In the genomic region with DNA sequence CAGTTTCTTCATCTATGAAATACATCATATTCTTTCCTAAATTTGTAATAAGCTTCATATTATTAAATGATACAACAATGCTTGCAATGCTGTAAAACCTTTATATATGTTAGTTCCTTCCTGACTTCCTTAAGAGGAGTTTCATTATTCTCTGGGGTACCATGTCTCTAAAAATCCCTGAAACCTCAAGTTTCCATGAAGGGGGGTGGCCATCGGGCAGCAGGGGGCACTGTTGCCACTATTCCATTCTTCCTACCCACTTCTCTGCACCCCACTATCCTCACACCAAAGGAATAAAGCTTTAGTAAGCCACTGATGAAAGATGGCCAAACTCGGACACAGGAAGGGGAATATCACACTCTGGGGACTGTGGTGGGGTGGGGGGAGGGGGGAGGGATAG, we compare ENCODE assay signal across 13 cellular contexts. TPM values are rescaled to one million over a fixed set of nuclear protein-coding genes. Genes with fewer than 3 reads are reported as not detected.
DNase-seq lines count a peak whose midpoint lies in the region; ATAC-seq and TF ChIP-seq lines count a peak whose summit lies in the region.
"Had no signal": no experiment of that assay in that cellular context is flagged by ENCODE, and none has a peak within 500 bp of the region (broad histone marks: within the 10 kb centered on the region; RNA-seq: fewer than 3 reads in every experiment).

No MANE protein-coding gene starts in this region.

- H3K36me3 ChIP-seq in GM23248 (ENCODE audit: low read depth) (no peaks in the 10 kb centered on the region), RWPE2 (ENCODE audit: low read depth) (no peaks in the 10 kb centered on the region)

- no peak overlapping the region for H3K4me3 Mint-ChIP-seq in CD14-positive monocyte
- H3K4me3 Mint-ChIP-seq: activated T-helper 17 cell treated with anti-CD3 and anti-CD28 coated beads, Interleukin-2, amount 50 U/mL, for 72 hours had no signal

- H3K27ac ChIP-seq in GM23248 (no peak overlapping the region), RWPE2 (ENCODE audit: poor library complexity, severe bottlenecking) (no peak overlapping the region)

- H3K4me1 Mint-ChIP-seq in CD14-positive monocyte: no peaks in the 10 kb centered on the region
- H3K4me1 Mint-ChIP-seq: activated T-helper 17 cell treated with anti-CD3 and anti-CD28 coated beads, Interleukin-2, amount 50 U/mL, for 72 hours had no signal

- H3K27me3 ChIP-seq in GM23248 (replicated peaks; ENCODE audit: insufficient read depth) (peaks cover 7% of the 10 kb centered on the region; the same call in 1 of the 2 replicates), RWPE2 (ENCODE audit: insufficient read depth, poor library complexity, severe bottlenecking) (no peaks in the 10 kb centered on the region)

- no peak for ATAC-seq in RWPE2 (ENCODE audit: low read depth)
- ATAC-seq in GM19467 (IDR thresholded peaks at IDR 0.05; ENCODE audit: unreplicated experiment): no peak
- ATAC-seq: activated T-helper 17 cell treated with anti-CD3 and anti-CD28 coated beads, Interleukin-2, amount 50 U/mL, for 72 hours had no signal

- H3K27me3 Mint-ChIP-seq in CD14-positive monocyte (ENCODE audit: low read depth in 3 of 3): peaks cover 2 to 7% (median 4%) of the 10 kb centered on the region in 3 donors

- whole genome bisulfite sequencing in GM23248 (ENCODE audit: low coverage in 1 of 2, low lambda C conversion rate in 2 of 2, missing lambda C conversion rate in 2 of 2), 2 experiments: 31 to 61% methylated on average over 2 of the region's 2 CpGs

- no peaks in the 10 kb centered on the region for H3K9me2 ChIP-seq in GM23248 (ENCODE audit: insufficient read depth)

- H3F3A ChIP-seq in GM23248 (ENCODE audit: insufficient read depth): peaks cover 14% of the 10 kb centered on the region

- no peak overlapping the region for H3K4me2 ChIP-seq in GM23248 (ENCODE audit: unreplicated experiment)

- H3K9me3 ChIP-seq in GM23248 (ENCODE audit: low read depth): no peaks in the 10 kb centered on the region
- no peaks in the 10 kb centered on the region for H3K9me3 ChIP-seq in RWPE2 (ENCODE audit: severe bottlenecking)

- no peaks in the 10 kb centered on the region for H4K20me1 ChIP-seq in GM23248 (ENCODE audit: insufficient read depth)

- H3K79me2 ChIP-seq in GM23248 (ENCODE audit: insufficient read depth): no peaks in the 10 kb centered on the region

- intact Hi-C loops in CD14-positive monocyte (cut with micrococcal nuclease): no loop called here

- H3K4me3 ChIP-seq in GM23248 (no peak overlapping the region), RWPE2 (ENCODE audit: severe bottlenecking) (no peak overlapping the region), foreskin fibroblast (ENCODE audit: low read depth in 1 of 2, low read length in 2 of 2) (no peak overlapping the region)

- TF ChIP-seq CTCF in CD14-positive monocyte (IDR thresholded peaks at IDR 0.05): peak; percentile 25
- TF ChIP-seq CTCF in RWPE2 (IDR thresholded peaks at IDR 0.05; ENCODE audit: poor library complexity, severe bottlenecking): peak; percentile 31
- TF ChIP-seq CTCF in foreskin fibroblast (IDR thresholded peaks at IDR 0.05; ENCODE audit: low read depth, low read length): peak; percentile 26

- no peaks in the 10 kb centered on the region for H3K36me3 Mint-ChIP-seq in CD14-positive monocyte

- no peak overlapping the region for H3K9ac ChIP-seq in GM23248

- in situ Hi-C loops in GM23248 (cut with MboI): no loop called here

- H3K4me1 ChIP-seq in GM23248 (ENCODE audit: insufficient read depth): peaks cover 20% of the 10 kb centered on the region
- peaks cover 5% of the 10 kb centered on the region for H3K4me1 ChIP-seq in RWPE2 (ENCODE audit: insufficient read depth, poor library complexity, severe bottlenecking)

- peaks cover 0 to 2% (median 0%) of the 10 kb centered on the region in 7 donors for H3K9me3 Mint-ChIP-seq in CD14-positive monocyte
- H3K9me3 Mint-ChIP-seq: activated T-helper 17 cell treated with anti-CD3 and anti-CD28 coated beads, Interleukin-2, amount 50 U/mL, for 72 hours had no signal

- H3K27ac Mint-ChIP-seq in CD14-positive monocyte: no peak overlapping the region
- H3K27ac Mint-ChIP-seq: activated T-helper 17 cell treated with anti-CD3 and anti-CD28 coated beads, Interleukin-2, amount 50 U/mL, for 72 hours had no signal

- no peak overlapping the region for H2AFZ ChIP-seq in GM23248

- no peak for DNase-seq in CD14-positive monocyte (ENCODE audit: low spot score)
- DNase-seq in GM23248: peak; percentile 14
- DNase-seq in RWPE2 (ENCODE audit: low spot score): no peak
- no peak for DNase-seq in foreskin fibroblast
- DNase-seq in iPS-NIHi11 (ENCODE audit: low spot score): no peak
- no peak for DNase-seq in glomerular visceral epithelial cell (ENCODE audit: extremely low spot score)
- DNase-seq in GM03348 (ENCODE audit: low spot score): no peak
- DNase-seq: GF-D8, kidney glomerular epithelial cell had no signal

RNA-seq across cellular contexts. Expression of a gene that starts 9.0 kb away (rescaled TPM):
- polyA plus RNA-seq in CD14-positive monocyte (not detected), GM23248 (2016; fragmentation: Nextera tagmentation; extraction: Ambion mirVana) (not detected in 2 replicates)
- not detected in 2 replicates for total RNA-seq in GM23248 (2014; rRNA removed; shearing (Covaris generic))
- total RNA-seq: activated T-helper 17 cell treated with anti-CD3 and anti-CD28 coated beads, Interleukin-2, amount 50 U/mL, for 72 hours; posterior vena cava; T-helper 1 cell treated with Interleukin-12 subunit alpha and Interleukin-12 subunit beta and Interleukin-4 antibody, amounts not matched to agents 30 ng/mL and 1 ng/mL, for 36 hours had no signal
